1 cellular context compared by ENCODE assay signal in the genomic region with DNA sequence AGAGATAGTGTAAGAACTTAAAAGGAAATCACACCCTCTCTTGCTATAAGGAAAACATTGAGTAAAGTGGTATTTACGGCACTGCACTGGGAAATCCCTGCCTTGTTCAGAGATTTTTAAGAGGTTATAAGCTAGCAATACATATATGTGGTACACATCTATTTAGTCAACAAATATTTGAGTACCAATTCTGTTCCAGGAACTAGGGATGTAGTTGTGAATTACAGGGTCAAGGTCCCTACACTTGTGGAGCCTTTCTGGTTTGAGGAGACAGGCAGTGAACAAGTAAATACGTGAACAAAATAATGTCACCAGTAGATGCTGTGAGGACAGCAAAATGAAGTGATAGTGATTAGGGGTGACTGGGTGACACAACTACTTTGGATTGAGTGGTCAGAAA.
TF ChIP-seq lines count a peak whose summit lies in the region.

No MANE protein-coding gene starts in this region.

TF ChIP-seq in K562, 482 proteins besides CTCF, POLR2A, EP300 and RAD21:
- TF ChIP-seq MTA3 (IDR thresholded peaks at IDR 0.05; ENCODE audit: borderline replicate concordance) (no peak), BHLHE40 (IDR thresholded peaks at IDR 0.05; ENCODE audit: low read length) (no peak), NONO (IDR thresholded peaks at IDR 0.05; ENCODE audit: low read depth in 2 of 2, low read length in 1 of 2) (no peak), CBFB (CRISPR knock-in tag; IDR thresholded peaks at IDR 0.05) (no peak), ZBTB17 (CRISPR knock-in tag; IDR thresholded peaks at IDR 0.05) (no peak), ERF (CRISPR knock-in tag; IDR thresholded peaks at IDR 0.05) (no peak), FOXM1 (IDR thresholded peaks at IDR 0.05; ENCODE audit: low read depth) (no peak), FOXM1 (CRISPR knock-in tag; IDR thresholded peaks at IDR 0.05; ENCODE audit: low read depth) (no peak), EGR1 (conservative IDR thresholded peaks at IDR 0.05) (no peak), CHD1 (IDR thresholded peaks at IDR 0.05; ENCODE audit: low read length) (no peak), LARP7 (IDR thresholded peaks at IDR 0.05) (no peak), PML (IDR thresholded peaks at IDR 0.05; ENCODE audit: low read length) (no peak)
- TF ChIP-seq, protein P1, sequence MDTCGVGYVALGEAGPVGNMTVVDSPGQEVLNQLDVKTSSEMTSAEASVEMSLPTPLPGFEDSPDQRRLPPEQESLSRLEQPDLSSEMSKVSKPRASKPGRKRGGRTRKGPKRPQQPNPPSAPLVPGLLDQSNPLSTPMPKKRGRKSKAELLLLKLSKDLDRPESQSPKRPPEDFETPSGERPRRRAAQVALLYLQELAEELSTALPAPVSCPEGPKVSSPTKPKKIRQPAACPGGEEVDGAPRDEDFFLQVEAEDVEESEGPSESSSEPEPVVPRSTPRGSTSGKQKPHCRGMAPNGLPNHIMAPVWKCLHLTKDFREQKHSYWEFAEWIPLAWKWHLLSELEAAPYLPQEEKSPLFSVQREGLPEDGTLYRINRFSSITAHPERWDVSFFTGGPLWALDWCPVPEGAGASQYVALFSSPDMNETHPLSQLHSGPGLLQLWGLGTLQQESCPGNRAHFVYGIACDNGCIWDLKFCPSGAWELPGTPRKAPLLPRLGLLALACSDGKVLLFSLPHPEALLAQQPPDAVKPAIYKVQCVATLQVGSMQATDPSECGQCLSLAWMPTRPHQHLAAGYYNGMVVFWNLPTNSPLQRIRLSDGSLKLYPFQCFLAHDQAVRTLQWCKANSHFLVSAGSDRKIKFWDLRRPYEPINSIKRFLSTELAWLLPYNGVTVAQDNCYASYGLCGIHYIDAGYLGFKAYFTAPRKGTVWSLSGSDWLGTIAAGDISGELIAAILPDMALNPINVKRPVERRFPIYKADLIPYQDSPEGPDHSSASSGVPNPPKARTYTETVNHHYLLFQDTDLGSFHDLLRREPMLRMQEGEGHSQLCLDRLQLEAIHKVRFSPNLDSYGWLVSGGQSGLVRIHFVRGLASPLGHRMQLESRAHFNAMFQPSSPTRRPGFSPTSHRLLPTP (IDR thresholded peaks at IDR 0.05; ENCODE audit: borderline replicate concordance, extremely low read depth, insufficient read length) = no peak
- TF ChIP-seq, protein P2, sequence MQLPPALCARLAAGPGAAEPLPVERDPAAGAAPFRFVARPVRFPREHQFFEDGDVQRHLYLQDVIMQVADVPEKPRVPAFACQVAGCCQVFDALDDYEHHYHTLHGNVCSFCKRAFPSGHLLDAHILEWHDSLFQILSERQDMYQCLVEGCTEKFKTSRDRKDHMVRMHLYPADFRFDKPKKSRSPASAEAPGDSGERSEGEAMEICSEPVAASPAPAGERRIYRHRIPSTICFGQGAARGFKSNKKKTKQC (CRISPR knock-in tag; IDR thresholded peaks at IDR 0.05) = no peak
